8 cellular contexts compared by ENCODE assay signal in genomic region chr4:9381012-9381534, GRCh38. TPM values are rescaled to one million over a fixed set of nuclear protein-coding genes. Genes with fewer than 3 reads are reported as not detected.
DNase-seq lines count a peak whose midpoint lies in the region; ATAC-seq and TF ChIP-seq lines count a peak whose summit lies in the region.
"Not testable (repeated sequence)": the region's sequence is repeated elsewhere in the genome, so short reads cannot be mapped to it uniquely, and the experiment has no call there.

No MANE protein-coding gene starts in this region.

- H3K14ac ChIP-seq in trophoblast cell (ENCODE audit: low read length) = not testable (repeated sequence)

- not testable (repeated sequence) for H3K18ac ChIP-seq in trophoblast cell (ENCODE audit: low read length)

- H2BK5ac ChIP-seq in trophoblast cell (ENCODE audit: low read depth, low read length, poor library complexity) = not testable (repeated sequence)

- H3K36me3 ChIP-seq in kidney epithelial cell (ENCODE audit: control insufficient read depth, insufficient read depth, low read length); trophoblast cell (ENCODE audit: control insufficient read depth in 1 of 2, insufficient read depth in 2 of 2, low read length in 2 of 2): not testable (repeated sequence)

- not testable (repeated sequence) for H3K4me1 Mint-ChIP-seq in CD14-positive monocyte; effector memory CD8-positive, alpha-beta T cell (ENCODE audit: low read depth in 2 of 2)

- H3K9me3 Mint-ChIP-seq in CD14-positive monocyte; effector memory CD8-positive, alpha-beta T cell: not testable (repeated sequence)

- WGBS in trophoblast cell (ENCODE audit: extremely low coverage, insufficient coverage, insufficient read length) = no CpG with 5 or more reads among the region's 36 CpGs

- H2AK5ac ChIP-seq in trophoblast cell (ENCODE audit: low read length) = not testable (repeated sequence)

- H3K4ac ChIP-seq in trophoblast cell (ENCODE audit: low read depth, low read length) = not testable (repeated sequence)

- peak overlapping the region; percentile 51 for H4K12ac ChIP-seq in trophoblast cell (ENCODE audit: low read depth, low read length)

- TF ChIP-seq CTCF in CD14-positive monocyte (IDR thresholded peaks at IDR 0.05) = peak; percentile 82
- peak; percentile 27 for TF ChIP-seq CTCF in kidney epithelial cell (IDR thresholded peaks at IDR 0.05; ENCODE audit: insufficient read depth, low read length, poor library complexity, severe bottlenecking)

- not testable (repeated sequence) for H2BK120ac ChIP-seq in trophoblast cell (ENCODE audit: insufficient read depth, low read length, poor library complexity)

- intact Hi-C loops in CD14-positive monocyte (cut with micrococcal nuclease) = not testable (repeated sequence)

- H2BK12ac ChIP-seq in trophoblast cell (ENCODE audit: low read length) = not testable (repeated sequence)

- H2AFZ ChIP-seq in trophoblast cell (ENCODE audit: insufficient read depth, low read length, poor library complexity) = not testable (repeated sequence)

- H3K4me3 Mint-ChIP-seq in CD14-positive monocyte = peak overlapping the region; percentile 54 to 59
- peak overlapping the region in 1 of 2 donors; percentile 31 for H3K4me3 Mint-ChIP-seq in effector memory CD8-positive, alpha-beta T cell

- peak overlapping the region; percentile 48 for H3K4me3 ChIP-seq in kidney epithelial cell (ENCODE audit: low read depth, low read length)
- H3K4me3 ChIP-seq in trophoblast cell (ENCODE audit: low read depth, low read length) = not testable (repeated sequence)

- H3K27ac ChIP-seq in trophoblast cell (ENCODE audit: low read depth, low read length) = not testable (repeated sequence)

- DNase-seq in CD14-positive monocyte (ENCODE audit: low spot score); kidney epithelial cell (ENCODE audit: low read depth): not testable (repeated sequence)
- peak; percentile 1 to 48 (median 39) for DNase-seq in T-helper 1 cell
- peak; percentile 4 for DNase-seq in activated T-helper 1 cell treated with Interleukin-2 at 50 U/mL for 16 hours (ENCODE audit: low read depth)
- peak; percentile 7 to 21 (median 18) for DNase-seq in effector memory CD8-positive, alpha-beta T cell
- peak in 1 of 2 donors; percentile 18 for DNase-seq in trophoblast cell
- peak; percentile 67 for DNase-seq in stimulated activated CD8-positive, alpha-beta memory T cell treated with anti-CD3 and anti-CD28 coated beads, Interleukin-4, amount 100 ng/mL, for 48 hours

- not testable (repeated sequence) for H3K4me1 ChIP-seq in trophoblast cell (ENCODE audit: control insufficient read depth in 1 of 2, insufficient read depth in 2 of 2, low read length in 2 of 2)

- not testable (repeated sequence) for H3K9ac ChIP-seq in trophoblast cell (ENCODE audit: low read length)

- not testable (repeated sequence) for H3K27me3 ChIP-seq in kidney epithelial cell (ENCODE audit: control insufficient read depth, insufficient read depth, low read length); trophoblast cell (ENCODE audit: insufficient read depth, low read length)

- H4K91ac ChIP-seq in trophoblast cell (ENCODE audit: low read depth, low read length) = not testable (repeated sequence)

- not testable (repeated sequence) for H3K79me2 ChIP-seq in trophoblast cell (ENCODE audit: control insufficient read depth, insufficient read depth, low read length, poor library complexity)

- H3K27me3 Mint-ChIP-seq in CD14-positive monocyte (ENCODE audit: low read depth in 3 of 3); effector memory CD8-positive, alpha-beta T cell: not testable (repeated sequence)

- not testable (repeated sequence) for H4K8ac ChIP-seq in trophoblast cell (ENCODE audit: low read depth, low read length)

- H3K4me2 ChIP-seq in trophoblast cell (ENCODE audit: low read length) = not testable (repeated sequence)

- H3K36me3 Mint-ChIP-seq in CD14-positive monocyte; effector memory CD8-positive, alpha-beta T cell (ENCODE audit: insufficient read depth): not testable (repeated sequence)

- not testable (repeated sequence) for H3K23ac ChIP-seq in trophoblast cell (ENCODE audit: low read length)

- H3K27ac Mint-ChIP-seq in CD14-positive monocyte; effector memory CD8-positive, alpha-beta T cell: not testable (repeated sequence)

- peak; percentile 42 for ATAC-seq in HG02642 (IDR thresholded peaks at IDR 0.05; ENCODE audit: poor library complexity, unreplicated experiment)
- not testable (repeated sequence) for ATAC-seq in effector memory CD8-positive, alpha-beta T cell (replicated peaks)

- not testable (repeated sequence) for H3K79me1 ChIP-seq in trophoblast cell (ENCODE audit: low read length)

- H3K9me3 ChIP-seq in trophoblast cell (ENCODE audit: insufficient read depth, low read depth, low read length) = not testable (repeated sequence)

RNA-seq across cellular contexts. Expression of gene USP17L30, which starts 18.1 kb away (rescaled TPM):
- not detected for polyA plus RNA-seq in CD14-positive monocyte
- not detected in 2 replicates for total RNA-seq in kidney epithelial cell
- not detected in 2 replicates for polyA plus RNA-seq in trophoblast cell (2013)

RNA-seq across cellular contexts. Expression of gene USP17L29, which starts 27.6 kb away (rescaled TPM):
- polyA plus RNA-seq in CD14-positive monocyte = not detected
- not detected in 2 replicates for total RNA-seq in kidney epithelial cell
- polyA plus RNA-seq in trophoblast cell (2013) = not detected in 2 replicates

RNA-seq across cellular contexts. Expression of gene USP17L28, which starts 32.4 kb away (rescaled TPM):
- not detected for polyA plus RNA-seq in CD14-positive monocyte
- not detected in 2 replicates for total RNA-seq in kidney epithelial cell
- polyA plus RNA-seq in trophoblast cell (2013) = not detected in 2 replicates

RNA-seq across cellular contexts. Expression of gene USP17L27, which starts 37.1 kb away (rescaled TPM):
- polyA plus RNA-seq in CD14-positive monocyte = not detected
- not detected in 2 replicates for total RNA-seq in kidney epithelial cell
- polyA plus RNA-seq in trophoblast cell (2013) = not detected in 2 replicates

RNA-seq across cellular contexts. Expression of gene USP17L5, which starts 41.9 kb away (rescaled TPM):
- polyA plus RNA-seq in CD14-positive monocyte = not detected
- total RNA-seq in kidney epithelial cell = not detected in 2 replicates
- not detected in 2 replicates for polyA plus RNA-seq in trophoblast cell (2013)
